13 cellular contexts compared by ENCODE assay signal in the genomic region with DNA sequence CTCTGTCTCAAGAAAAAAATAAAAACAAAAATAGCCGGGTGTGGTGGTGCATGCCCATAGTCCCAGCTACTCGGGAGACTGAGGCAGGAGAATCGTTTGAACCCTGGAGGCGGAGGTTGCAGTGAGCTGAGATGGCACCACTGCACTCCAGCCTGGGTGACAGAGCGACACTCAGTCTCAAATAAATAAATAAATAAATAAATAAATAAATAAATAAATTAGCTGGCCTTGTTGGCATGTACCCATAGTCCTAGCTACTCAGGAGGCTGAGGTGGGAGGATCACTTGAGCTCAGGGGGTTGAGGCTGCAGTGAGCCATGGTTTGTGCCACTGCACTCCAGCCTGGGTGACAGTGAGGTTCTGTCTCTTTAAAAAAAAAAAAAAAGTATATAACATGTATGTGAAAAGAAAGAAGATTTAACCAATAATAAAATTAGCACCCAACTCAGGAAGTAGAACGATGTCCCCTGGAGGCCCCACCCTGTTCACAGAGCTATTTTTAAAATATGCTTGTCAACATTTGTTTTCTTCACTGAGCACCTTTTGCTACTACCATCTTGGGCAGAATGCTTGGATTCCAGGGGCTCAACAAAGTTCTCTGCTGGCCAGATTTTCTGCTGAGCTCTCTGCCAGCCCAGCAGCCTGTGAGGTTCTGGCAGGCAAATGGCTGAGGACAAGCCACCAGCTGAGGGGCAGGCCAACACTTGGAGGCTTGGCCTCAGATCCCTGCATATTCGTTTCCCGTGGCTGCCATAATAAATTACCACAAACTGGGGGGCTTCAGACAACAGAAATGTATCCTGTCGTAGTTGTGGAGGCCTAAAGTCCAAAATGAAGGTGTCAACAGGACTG. TPM values are rescaled to one million over a fixed set of nuclear protein-coding genes. Genes with fewer than 3 reads are reported as not detected.
DNase-seq lines count a peak whose midpoint lies in the region; ATAC-seq and TF ChIP-seq lines count a peak whose summit lies in the region.
"Had no signal": no experiment of that assay in that cellular context is flagged by ENCODE, and none has a peak within 500 bp of the region (broad histone marks: within the 10 kb centered on the region; RNA-seq: fewer than 3 reads in every experiment).

No MANE protein-coding gene starts in this region.

- no peaks in the 10 kb centered on the region for H3K27me3 Mint-ChIP-seq in CD4-positive, alpha-beta T cell
- no peaks in the 10 kb centered on the region for H3K27me3 Mint-ChIP-seq in naive thymus-derived CD8-positive, alpha-beta T cell
- no peaks in the 10 kb centered on the region for H3K27me3 Mint-ChIP-seq in Caco-2 (ENCODE audit: insufficient read depth, unreplicated experiment)

- H3K4me3 Mint-ChIP-seq in CD4-positive, alpha-beta T cell = peak overlapping the region; percentile 61
- peak overlapping the region in 7 of 10 donors; percentile 7 to 63 (median 50) for H3K4me3 Mint-ChIP-seq in naive thymus-derived CD8-positive, alpha-beta T cell
- no peak overlapping the region for H3K4me3 Mint-ChIP-seq in Caco-2 (ENCODE audit: unreplicated experiment)
- H3K4me3 Mint-ChIP-seq: activated T-cell treated with anti-CD3 and anti-CD28 coated beads, Interleukin-2, amount 50 U/mL, for 4 hours; dendritic cell treated with granulocyte-macrophage colony-stimulating factor and Interleukin-4, amounts not matched to agents 40 ng/mL and 50 ng/mL, for 4 days had no signal

- H3K27me3 ChIP-seq in CD4-positive, alpha-beta T cell (ENCODE audit: control insufficient read depth, insufficient read depth, low read length) = no peaks in the 10 kb centered on the region
- H3K27me3 ChIP-seq in esophagus squamous epithelium = no peaks in the 10 kb centered on the region
- no peaks in the 10 kb centered on the region for H3K27me3 ChIP-seq in Caco-2 (replicated peaks; ENCODE audit: control insufficient read depth, insufficient read depth, low read length)

- no peak overlapping the region for H3K27ac ChIP-seq in CD4-positive, alpha-beta T cell (ENCODE audit: low read depth, low read length)
- H3K27ac ChIP-seq in HEK293 (ENCODE audit: extremely low read depth, low read depth, low read length) = no peak overlapping the region
- peak overlapping the region in 2 of 4 donors; percentile 36 to 54 for H3K27ac ChIP-seq in esophagus squamous epithelium
- H3K27ac ChIP-seq: VCaP had no signal

- H3K4me1 ChIP-seq in HEK293 (ENCODE audit: control insufficient read depth, insufficient read depth, low read length) (peaks cover 10% of the 10 kb centered on the region), esophagus squamous epithelium (peaks cover 16 to 56% (median 18%) of the 10 kb centered on the region in 3 donors), Caco-2 (no peaks in the 10 kb centered on the region; the same call in 1 of the 2 replicates)

- no peak for TF ChIP-seq POLR2A in esophagus squamous epithelium (IDR thresholded peaks at IDR 0.05)

- H3K36me3 Mint-ChIP-seq in CD4-positive, alpha-beta T cell (ENCODE audit: low read depth) = peaks cover 20% of the 10 kb centered on the region
- H3K36me3 Mint-ChIP-seq in naive thymus-derived CD8-positive, alpha-beta T cell = peaks cover 0 to 25% (median 6%) of the 10 kb centered on the region in 3 donors
- peaks cover 8% of the 10 kb centered on the region for H3K36me3 Mint-ChIP-seq in Caco-2 (ENCODE audit: insufficient read depth, unreplicated experiment)

- 68 to 70% methylated on average over 7 to 9 of the region's 9 CpGs for WGBS in esophagus squamous epithelium, 2 donors

- BruUV-seq in Caco-2 (replicated peaks; lab: Mats Ljungman, UMichigan) = no TSS peak

- no peaks in the 10 kb centered on the region for H3K9me3 Mint-ChIP-seq in CD4-positive, alpha-beta T cell
- H3K9me3 Mint-ChIP-seq in naive thymus-derived CD8-positive, alpha-beta T cell = no peaks in the 10 kb centered on the region
- no peaks in the 10 kb centered on the region for H3K9me3 Mint-ChIP-seq in Caco-2 (ENCODE audit: unreplicated experiment)
- H3K9me3 Mint-ChIP-seq: activated T-cell treated with anti-CD3 and anti-CD28 coated beads, Interleukin-2, amount 50 U/mL, for 4 hours; dendritic cell treated with granulocyte-macrophage colony-stimulating factor and Interleukin-4, amounts not matched to agents 40 ng/mL and 50 ng/mL, for 4 days had no signal

- CTCF ChIA-PET in CD4-positive, alpha-beta T cell (lab: Charles Lee) = no interaction called here
- CTCF ChIA-PET in HEK293 (lab: Yijun Ruan, JAX) (interaction anchor here (0.6 kb wide), 3 partner anchors 9 to 1293 kb away, joined by 3 read pairs; no protein-coding TSS in a partner anchor), Caco-2 (lab: Charles Lee) (interaction anchor here (0.7 kb wide), 1 partner anchor 298 kb away, joined by 3 read pairs; no protein-coding TSS in a partner anchor)

- no peaks in the 10 kb centered on the region for H3K9me3 ChIP-seq in CD4-positive, alpha-beta T cell (ENCODE audit: control insufficient read depth, low read length)
- no peaks in the 10 kb centered on the region for H3K9me3 ChIP-seq in HEK293 (ENCODE audit: control insufficient read depth, insufficient read depth, low read depth, low read length)
- H3K9me3 ChIP-seq in esophagus squamous epithelium = no peaks in the 10 kb centered on the region
- H3K9me3 ChIP-seq in Caco-2 = no peaks in the 10 kb centered on the region

- DNase-seq in CD4-positive, alpha-beta T cell = no peak
- DNase-seq in cerebellum (ENCODE audit: low spot score) (peak; percentile 59), esophagus squamous epithelium (lab: John Stamatoyannopoulos, UW) (no peak), NCI-H1930 (lab: John Stamatoyannopoulos, UW) (no peak), Caco-2 (no peak), NCI-H69 (lab: John Stamatoyannopoulos, UW) (no peak)
- peak in 1 of 10 donors; percentile 4 for DNase-seq in naive thymus-derived CD8-positive, alpha-beta T cell
- DNase-seq: activated T-cell treated with anti-CD3 and anti-CD28 coated beads, Interleukin-2, amount 50 U/mL, for 4 hours; KG1; NCI-H1694 treated with DMSO at 0.1 percent for 48 hours had no signal

- no peak for ATAC-seq in CD4-positive, alpha-beta T cell (ENCODE audit: poor library complexity)
- no peak for ATAC-seq in naive thymus-derived CD8-positive, alpha-beta T cell
- ATAC-seq: activated T-cell treated with anti-CD3 and anti-CD28 coated beads, Interleukin-2, amount 50 U/mL, for 4 hours had no signal

- POLR2A ChIA-PET in CD4-positive, alpha-beta T cell (lab: Charles Lee) = interaction anchor here (0.6 kb wide), 1 partner anchor 64 kb away, joined by 4 read pairs; no protein-coding TSS in a partner anchor
- POLR2A ChIA-PET in HEK293 (lab: Yijun Ruan, JAX) = interaction anchor here (0.7 kb wide), 1 partner anchor 17 kb away, joined by 4 read pairs; no protein-coding TSS in a partner anchor
- POLR2A ChIA-PET in naive thymus-derived CD8-positive, alpha-beta T cell (lab: Charles Lee) = no interaction called here
- POLR2A ChIA-PET in Caco-2 (lab: Charles Lee) = no interaction called here

- H3K27ac Mint-ChIP-seq in CD4-positive, alpha-beta T cell = peak overlapping the region; percentile 65
- peak overlapping the region in 8 of 10 donors; percentile 44 to 82 (median 68) for H3K27ac Mint-ChIP-seq in naive thymus-derived CD8-positive, alpha-beta T cell
- no peak overlapping the region for H3K27ac Mint-ChIP-seq in Caco-2 (ENCODE audit: unreplicated experiment)
- H3K27ac Mint-ChIP-seq: dendritic cell treated with granulocyte-macrophage colony-stimulating factor and Interleukin-4, amounts not matched to agents 40 ng/mL and 50 ng/mL, for 4 days had no signal

- no peak for TF ChIP-seq CTCF in CD4-positive, alpha-beta T cell (IDR thresholded peaks at IDR 0.05)
- TF ChIP-seq CTCF in HEK293 (tag by site-specific recombination; IDR thresholded peaks at IDR 0.05) = no peak
- TF ChIP-seq CTCF in esophagus squamous epithelium (IDR thresholded peaks at IDR 0.05) = no peak
- no peak for TF ChIP-seq CTCF in Caco-2 (IDR thresholded peaks at IDR 0.05; ENCODE audit: insufficient read depth in 1 of 2, low read depth in 1 of 2, low read length in 1 of 2, severe bottlenecking in 1 of 2, unreplicated experiment in 1 of 2)

- intact Hi-C loops in CD4-positive, alpha-beta T cell (cut with DNase I, micrococcal nuclease) = no loop called here
- intact Hi-C loops in esophagus squamous epithelium (cut with DNase I) = no loop called here
- intact Hi-C loops in Caco-2 (cut with micrococcal nuclease; ENCODE audit: unreplicated experiment) = no loop called here

- peaks cover 41% of the 10 kb centered on the region for H3K4me1 Mint-ChIP-seq in CD4-positive, alpha-beta T cell (ENCODE audit: low read depth)
- H3K4me1 Mint-ChIP-seq in naive thymus-derived CD8-positive, alpha-beta T cell = peaks cover 18 to 63% (median 47%) of the 10 kb centered on the region in 4 donors
- H3K4me1 Mint-ChIP-seq in Caco-2 (ENCODE audit: low read depth, unreplicated experiment) = no peaks in the 10 kb centered on the region

- no peak overlapping the region for H3K4me3 ChIP-seq in HEK293 (ENCODE audit: low read depth, low read length)
- H3K4me3 ChIP-seq in esophagus squamous epithelium = no peak overlapping the region
- no peak overlapping the region for H3K4me3 ChIP-seq in Caco-2 (ENCODE audit: low read depth, low read length)

- H3K36me3 ChIP-seq in HEK293 (ENCODE audit: control insufficient read depth in 2 of 2, insufficient read depth in 1 of 2, low read length in 2 of 2) (no peaks in the 10 kb centered on the region), esophagus squamous epithelium (no peaks in the 10 kb centered on the region), Caco-2 (ENCODE audit: control insufficient read depth, insufficient read depth, low read length) (no peaks in the 10 kb centered on the region)

TF ChIP-seq in HEK293, 187 proteins besides CTCF, POLR2A, EP300 and RAD21 (continues in another document):
- TF ChIP-seq ZNF426 (tag by site-specific recombination; IDR thresholded peaks at IDR 0.05) = peak; percentile 38

RNA-seq across cellular contexts. Expression of a gene that starts 5.1 kb away (rescaled TPM):
- 10 to 100 TPM; 15.1 to 15.4 TPM for total RNA-seq in CD4-positive, alpha-beta T cell
- total RNA-seq in cerebellum (11.1 TPM), esophagus squamous epithelium (1 to 10 TPM; 1.7 to 3.8 (median 3.3) TPM), Caco-2 (2022) (4.5 and 5.4 TPM in 2 replicates)
- 10 to 100 TPM; 32.0 to 33.6 TPM for total RNA-seq in naive thymus-derived CD8-positive, alpha-beta T cell
- 10 to 100 TPM in 1 of 3 donors, 1 to 10 TPM in 2; 6.2 to 14.5 (median 8.4) TPM for polyA plus RNA-seq in naive thymus-derived CD8-positive, alpha-beta T cell

RNA-seq across cellular contexts. Expression of a gene that starts 35.5 kb away (rescaled TPM):
- total RNA-seq in CD4-positive, alpha-beta T cell = 1 to 10 TPM; 5.9 to 6.0 TPM
- total RNA-seq in cerebellum (26.3 TPM), esophagus squamous epithelium (10 to 100 TPM; 28.3 to 32.0 (median 28.7) TPM), Caco-2 (2022) (40.1 and 44.6 TPM in 2 replicates)
- total RNA-seq in naive thymus-derived CD8-positive, alpha-beta T cell = 10 to 100 TPM; 18.1 to 18.4 TPM
- 10 to 100 TPM; 29.5 to 42.4 (median 38.2) TPM for polyA plus RNA-seq in naive thymus-derived CD8-positive, alpha-beta T cell

RNA-seq across cellular contexts. Expression of a gene that starts 35.6 kb away (rescaled TPM):
- 100 to 1,000 TPM; 106 to 110 TPM for total RNA-seq in CD4-positive, alpha-beta T cell
- total RNA-seq in cerebellum (76.3 TPM), esophagus squamous epithelium (10 to 100 TPM; 16.7 to 36.2 (median 21.5) TPM), Caco-2 (2022) (74.1 and 75.6 TPM in 2 replicates)
- total RNA-seq in naive thymus-derived CD8-positive, alpha-beta T cell = 100 to 1,000 TPM; 128 to 136 TPM
- polyA plus RNA-seq in naive thymus-derived CD8-positive, alpha-beta T cell = 1 to 10 TPM; 7.4 to 8.2 (median 7.5) TPM

Comparison
In these comparisons a context has a peak if more than half of its experiments do, and no peak if none do; other contexts are left out.
1. POLR2A ChIA-PET loops: an anchor here in CD4-positive, alpha-beta T cell (0.6 kb wide) and HEK293 (0.7 kb wide); none called in naive thymus-derived CD8-positive, alpha-beta T cell and Caco-2.